In genomic region chr7:139965942-139966628, GRCh38 we compare ENCODE assay signal across 7 cellular contexts.
"Had no signal": no experiment of that assay in that cellular context is flagged by ENCODE, and none has a peak within 500 bp of the region (broad histone marks: within the 10 kb centered on the region; RNA-seq: fewer than 3 reads in every experiment).

No MANE protein-coding gene starts in this region.

- H3K27ac Mint-ChIP-seq: IgD-negative memory B cell had no signal

- FAIRE-seq: H54 had no signal

- H3K4me3 Mint-ChIP-seq: H9, IgD-negative memory B cell had no signal

- H3K27me3 Mint-ChIP-seq: IgD-negative memory B cell had no signal

- DNase-seq: GM23248, GOT3, H9, HCEC 1CT, KG1 had no signal

- H3K9me3 Mint-ChIP-seq: H9, IgD-negative memory B cell had no signal
